In the genomic region with DNA sequence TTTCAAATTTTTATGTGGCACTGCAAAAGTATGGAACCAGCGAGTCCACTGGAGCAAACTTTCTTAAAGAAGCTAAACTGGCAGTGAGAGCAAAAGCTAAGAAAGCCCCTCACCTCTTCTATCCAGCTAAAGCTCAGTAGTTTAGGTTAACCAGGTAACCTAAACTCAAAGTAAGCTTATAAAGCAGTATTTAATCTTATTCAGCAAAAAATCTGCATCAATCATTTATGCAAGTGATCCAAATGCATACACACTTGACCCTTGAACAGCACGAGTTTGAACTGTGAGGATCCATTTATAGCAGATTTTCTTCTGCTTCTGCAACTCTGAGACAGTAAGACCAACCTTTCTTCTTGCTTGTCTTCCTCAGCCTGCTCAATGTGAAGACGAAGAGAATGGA, we compare ENCODE assay signal across 4 cellular contexts.
TF ChIP-seq lines count a peak whose summit lies in the region.

No MANE protein-coding gene starts in this region.

TF ChIP-seq in HepG2, 621 proteins besides CTCF, POLR2A, EP300 and RAD21:
- TF ChIP-seq PAX8 (CRISPR knock-in tag; IDR thresholded peaks at IDR 0.05; ENCODE audit: borderline replicate concordance) (no peak), ZNF256 (CRISPR knock-in tag; conservative IDR thresholded peaks at IDR 0.05) (no peak), MAFK (conservative IDR thresholded peaks at IDR 0.05 in 1 of 2, IDR thresholded peaks at IDR 0.05 in 1 of 2; ENCODE audit: low read length in 2 of 2) (peak; percentile 27 to 68; a peak in 2 of 4 replicates), MAFF (IDR thresholded peaks at IDR 0.05; ENCODE audit: low read depth, low read length) (peak; percentile 65; the same call in 1 of the 2 replicates), ZNF7 (CRISPR knock-in tag; IDR thresholded peaks at IDR 0.05) (no peak)

TF ChIP-seq in A549, 52 proteins besides CTCF, POLR2A, EP300 and RAD21:
- no peak for TF ChIP-seq MAZ (IDR thresholded peaks at IDR 0.05; ENCODE audit: borderline replicate concordance, low read depth, low read length)
- no peak for TF ChIP-seq EHMT2 (IDR thresholded peaks at IDR 0.05; ENCODE audit: low read depth)
- TF ChIP-seq, protein P1, sequence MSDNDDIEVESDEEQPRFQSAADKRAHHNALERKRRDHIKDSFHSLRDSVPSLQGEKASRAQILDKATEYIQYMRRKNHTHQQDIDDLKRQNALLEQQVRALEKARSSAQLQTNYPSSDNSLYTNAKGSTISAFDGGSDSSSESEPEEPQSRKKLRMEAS (IDR thresholded peaks at IDR 0.05) = no peak
- TF ChIP-seq MAFK (IDR thresholded peaks at IDR 0.05; ENCODE audit: partially characterized antibody) = peak; percentile 19
- TF ChIP-seq RFX5 (IDR thresholded peaks at IDR 0.05) = no peak
- TF ChIP-seq, protein P2, sequence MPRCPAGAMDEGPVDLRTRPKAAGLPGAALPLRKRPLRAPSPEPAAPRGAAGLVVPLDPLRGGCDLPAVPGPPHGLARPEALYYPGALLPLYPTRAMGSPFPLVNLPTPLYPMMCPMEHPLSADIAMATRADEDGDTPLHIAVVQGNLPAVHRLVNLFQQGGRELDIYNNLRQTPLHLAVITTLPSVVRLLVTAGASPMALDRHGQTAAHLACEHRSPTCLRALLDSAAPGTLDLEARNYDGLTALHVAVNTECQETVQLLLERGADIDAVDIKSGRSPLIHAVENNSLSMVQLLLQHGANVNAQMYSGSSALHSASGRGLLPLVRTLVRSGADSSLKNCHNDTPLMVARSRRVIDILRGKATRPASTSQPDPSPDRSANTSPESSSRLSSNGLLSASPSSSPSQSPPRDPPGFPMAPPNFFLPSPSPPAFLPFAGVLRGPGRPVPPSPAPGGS (IDR thresholded peaks at IDR 0.05) = no peak

TF ChIP-seq in K562, 482 proteins besides CTCF, POLR2A, EP300 and RAD21:
- TF ChIP-seq RCOR1 (IDR thresholded peaks at IDR 0.05; ENCODE audit: borderline replicate concordance in 1 of 2, low read depth in 2 of 2, low read length in 2 of 2) (no peak), ZNF316 (IDR thresholded peaks at IDR 0.05) (0 out of 2 replicates have a peak, but pooled peaks have one; percentile 9)

TF ChIP-seq in WTC11, 78 proteins besides CTCF, POLR2A, EP300 and RAD21:
- TF ChIP-seq TCF7 (CRISPR knock-in tag; IDR thresholded peaks at IDR 0.05; ENCODE audit: low read depth) (no peak), ZNF396 (CRISPR knock-in tag; IDR thresholded peaks at IDR 0.05; ENCODE audit: borderline replicate concordance) (no peak), ETV6 (CRISPR knock-in tag; IDR thresholded peaks at IDR 0.05) (no peak), TP53 (CRISPR knock-in tag; IDR thresholded peaks at IDR 0.05) (no peak), ESRRA (CRISPR knock-in tag; IDR thresholded peaks at IDR 0.05; ENCODE audit: borderline replicate concordance) (no peak), ZNF232 (CRISPR knock-in tag; IDR thresholded peaks at IDR 0.05) (no peak), SOX15 (CRISPR knock-in tag; IDR thresholded peaks at IDR 0.05) (no peak), ELF4 (CRISPR knock-in tag; IDR thresholded peaks at IDR 0.05; ENCODE audit: low read depth) (no peak), CREM (CRISPR knock-in tag; IDR thresholded peaks at IDR 0.05) (no peak), HMGA2 (CRISPR knock-in tag; IDR thresholded peaks at IDR 0.05) (no peak), TEAD1 (CRISPR knock-in tag; IDR thresholded peaks at IDR 0.05) (no peak), NFYB (CRISPR knock-in tag; conservative IDR thresholded peaks at IDR 0.05; ENCODE audit: low read depth) (no peak), NR1H2 (CRISPR knock-in tag; IDR thresholded peaks at IDR 0.05) (no peak)
- TF ChIP-seq, protein P3, sequence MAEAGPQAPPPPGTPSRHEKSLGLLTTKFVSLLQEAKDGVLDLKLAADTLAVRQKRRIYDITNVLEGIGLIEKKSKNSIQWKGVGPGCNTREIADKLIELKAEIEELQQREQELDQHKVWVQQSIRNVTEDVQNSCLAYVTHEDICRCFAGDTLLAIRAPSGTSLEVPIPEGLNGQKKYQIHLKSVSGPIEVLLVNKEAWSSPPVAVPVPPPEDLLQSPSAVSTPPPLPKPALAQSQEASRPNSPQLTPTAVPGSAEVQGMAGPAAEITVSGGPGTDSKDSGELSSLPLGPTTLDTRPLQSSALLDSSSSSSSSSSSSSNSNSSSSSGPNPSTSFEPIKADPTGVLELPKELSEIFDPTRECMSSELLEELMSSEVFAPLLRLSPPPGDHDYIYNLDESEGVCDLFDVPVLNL (CRISPR knock-in tag; IDR thresholded peaks at IDR 0.05; ENCODE audit: borderline replicate concordance, low read depth) = no peak
- TF ChIP-seq, protein P4, sequence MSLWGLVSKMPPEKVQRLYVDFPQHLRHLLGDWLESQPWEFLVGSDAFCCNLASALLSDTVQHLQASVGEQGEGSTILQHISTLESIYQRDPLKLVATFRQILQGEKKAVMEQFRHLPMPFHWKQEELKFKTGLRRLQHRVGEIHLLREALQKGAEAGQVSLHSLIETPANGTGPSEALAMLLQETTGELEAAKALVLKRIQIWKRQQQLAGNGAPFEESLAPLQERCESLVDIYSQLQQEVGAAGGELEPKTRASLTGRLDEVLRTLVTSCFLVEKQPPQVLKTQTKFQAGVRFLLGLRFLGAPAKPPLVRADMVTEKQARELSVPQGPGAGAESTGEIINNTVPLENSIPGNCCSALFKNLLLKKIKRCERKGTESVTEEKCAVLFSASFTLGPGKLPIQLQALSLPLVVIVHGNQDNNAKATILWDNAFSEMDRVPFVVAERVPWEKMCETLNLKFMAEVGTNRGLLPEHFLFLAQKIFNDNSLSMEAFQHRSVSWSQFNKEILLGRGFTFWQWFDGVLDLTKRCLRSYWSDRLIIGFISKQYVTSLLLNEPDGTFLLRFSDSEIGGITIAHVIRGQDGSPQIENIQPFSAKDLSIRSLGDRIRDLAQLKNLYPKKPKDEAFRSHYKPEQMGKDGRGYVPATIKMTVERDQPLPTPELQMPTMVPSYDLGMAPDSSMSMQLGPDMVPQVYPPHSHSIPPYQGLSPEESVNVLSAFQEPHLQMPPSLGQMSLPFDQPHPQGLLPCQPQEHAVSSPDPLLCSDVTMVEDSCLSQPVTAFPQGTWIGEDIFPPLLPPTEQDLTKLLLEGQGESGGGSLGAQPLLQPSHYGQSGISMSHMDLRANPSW (CRISPR knock-in tag; conservative IDR thresholded peaks at IDR 0.05; ENCODE audit: low read depth) = no peak
- TF ChIP-seq, protein P5, sequence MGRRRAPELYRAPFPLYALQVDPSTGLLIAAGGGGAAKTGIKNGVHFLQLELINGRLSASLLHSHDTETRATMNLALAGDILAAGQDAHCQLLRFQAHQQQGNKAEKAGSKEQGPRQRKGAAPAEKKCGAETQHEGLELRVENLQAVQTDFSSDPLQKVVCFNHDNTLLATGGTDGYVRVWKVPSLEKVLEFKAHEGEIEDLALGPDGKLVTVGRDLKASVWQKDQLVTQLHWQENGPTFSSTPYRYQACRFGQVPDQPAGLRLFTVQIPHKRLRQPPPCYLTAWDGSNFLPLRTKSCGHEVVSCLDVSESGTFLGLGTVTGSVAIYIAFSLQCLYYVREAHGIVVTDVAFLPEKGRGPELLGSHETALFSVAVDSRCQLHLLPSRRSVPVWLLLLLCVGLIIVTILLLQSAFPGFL (CRISPR knock-in tag; IDR thresholded peaks at IDR 0.05; ENCODE audit: borderline replicate concordance) = no peak
- TF ChIP-seq, protein P1 (CRISPR knock-in tag; IDR thresholded peaks at IDR 0.05) = no peak
- TF ChIP-seq, protein P6, sequence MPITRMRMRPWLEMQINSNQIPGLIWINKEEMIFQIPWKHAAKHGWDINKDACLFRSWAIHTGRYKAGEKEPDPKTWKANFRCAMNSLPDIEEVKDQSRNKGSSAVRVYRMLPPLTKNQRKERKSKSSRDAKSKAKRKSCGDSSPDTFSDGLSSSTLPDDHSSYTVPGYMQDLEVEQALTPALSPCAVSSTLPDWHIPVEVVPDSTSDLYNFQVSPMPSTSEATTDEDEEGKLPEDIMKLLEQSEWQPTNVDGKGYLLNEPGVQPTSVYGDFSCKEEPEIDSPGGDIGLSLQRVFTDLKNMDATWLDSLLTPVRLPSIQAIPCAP (CRISPR knock-in tag; IDR thresholded peaks at IDR 0.05) = no peak
- TF ChIP-seq, protein P7, sequence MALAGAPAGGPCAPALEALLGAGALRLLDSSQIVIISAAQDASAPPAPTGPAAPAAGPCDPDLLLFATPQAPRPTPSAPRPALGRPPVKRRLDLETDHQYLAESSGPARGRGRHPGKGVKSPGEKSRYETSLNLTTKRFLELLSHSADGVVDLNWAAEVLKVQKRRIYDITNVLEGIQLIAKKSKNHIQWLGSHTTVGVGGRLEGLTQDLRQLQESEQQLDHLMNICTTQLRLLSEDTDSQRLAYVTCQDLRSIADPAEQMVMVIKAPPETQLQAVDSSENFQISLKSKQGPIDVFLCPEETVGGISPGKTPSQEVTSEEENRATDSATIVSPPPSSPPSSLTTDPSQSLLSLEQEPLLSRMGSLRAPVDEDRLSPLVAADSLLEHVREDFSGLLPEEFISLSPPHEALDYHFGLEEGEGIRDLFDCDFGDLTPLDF (CRISPR knock-in tag; IDR thresholded peaks at IDR 0.05) = no peak
- TF ChIP-seq, protein P8, sequence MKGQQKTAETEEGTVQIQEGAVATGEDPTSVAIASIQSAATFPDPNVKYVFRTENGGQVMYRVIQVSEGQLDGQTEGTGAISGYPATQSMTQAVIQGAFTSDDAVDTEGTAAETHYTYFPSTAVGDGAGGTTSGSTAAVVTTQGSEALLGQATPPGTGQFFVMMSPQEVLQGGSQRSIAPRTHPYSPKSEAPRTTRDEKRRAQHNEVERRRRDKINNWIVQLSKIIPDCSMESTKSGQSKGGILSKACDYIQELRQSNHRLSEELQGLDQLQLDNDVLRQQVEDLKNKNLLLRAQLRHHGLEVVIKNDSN (CRISPR knock-in tag; IDR thresholded peaks at IDR 0.05) = no peak
